35 cellular contexts compared by ENCODE assay signal in genomic region chr22:40769761-40770160, GRCh38.
"Had no signal": no experiment of that assay in that cellular context is flagged by ENCODE, and none has a peak within 500 bp of the region (broad histone marks: within the 10 kb centered on the region; RNA-seq: fewer than 3 reads in every experiment).

No MANE protein-coding gene starts in this region.

- H3K9me3 Mint-ChIP-seq: activated CD4-positive, alpha-beta memory T cell treated with anti-CD3 and anti-CD28 coated beads for 36 hours; activated naive CD4-positive, alpha-beta T cell treated with anti-CD3 and anti-CD28 coated beads for 36 hours; activated naive CD4-positive, alpha-beta T cell treated with anti-CD3 and anti-CD28 coated beads, Interleukin-2, amount 50 U/mL, for 24 hours; activated naive CD8-positive, alpha-beta T cell treated with anti-CD3 and anti-CD28 coated beads for 36 hours; activated naive CD8-positive, alpha-beta T cell treated with anti-CD3 and anti-CD28 coated beads, Interleukin-2, amount 50 U/mL, for 24 hours; activated T-helper 1 cell treated with anti-CD3 and anti-CD28 coated beads, Interleukin-12 subunit alpha, Interleukin-12 subunit beta, Interleukin-2, Interleukin-4 antibody, amounts not matched to agents 30 ng/mL and 10 ng/mL and 1 ng/mL, durations not matched to agents 14 hours and 24 hours and 36 hours; activated T-helper 2 cell treated with anti-CD3 and anti-CD28 coated beads, Interferon-gamma antibody, Interleukin-2, Interleukin-4, amounts not matched to agents 10 μg/mL and 5 μg/mL and 100 μg/mL, durations not matched to agents 14 hours and 24 hours and 36 hours; endodermal cell; T-helper 2 cell treated with Interferon-gamma antibody and Interleukin-4, amounts not matched to agents 5 μg/mL and 100 μg/mL, for 36 hours had no signal

- ATAC-seq: activated CD4-positive, alpha-beta T cell treated with anti-CD3 and anti-CD28 coated beads for 36 hours; activated CD8-positive, alpha-beta memory T cell treated with anti-CD3 and anti-CD28 coated beads, Interleukin-2, amount 10 ng/mL, durations not matched to agents 7 days and 5 days; activated CD8-positive, alpha-beta T cell treated with anti-CD3 and anti-CD28 coated beads, Interleukin-2, amount 10 ng/mL, durations not matched to agents 7 days and 5 days; activated naive CD8-positive, alpha-beta T cell treated with anti-CD3 and anti-CD28 coated beads, Interleukin-2, amount 50 U/mL, for 24 hours; body of pancreas; gastroesophageal sphincter; heart right ventricle; T-helper 17 cell had no signal

- H3K4me1 ChIP-seq: adrenal gland, body of pancreas, colonic mucosa, esophagus muscularis mucosa, gastroesophageal sphincter had no signal

- H3K27me3 Mint-ChIP-seq: activated CD4-positive, alpha-beta memory T cell treated with anti-CD3 and anti-CD28 coated beads for 36 hours; activated CD4-positive, alpha-beta T cell treated with anti-CD3 and anti-CD28 coated beads for 36 hours; activated CD4-positive, alpha-beta T cell treated with anti-CD3 and anti-CD28 coated beads, Interleukin-2, amount 10 ng/mL, durations not matched to agents 24 days and 14 days; activated CD8-positive, alpha-beta memory T cell treated with anti-CD3 and anti-CD28 coated beads, Interleukin-2, amount 10 ng/mL, durations not matched to agents 7 days and 5 days; activated naive CD4-positive, alpha-beta T cell treated with anti-CD3 and anti-CD28 coated beads, Interleukin-2, amount 50 U/mL, for 24 hours; activated naive CD8-positive, alpha-beta T cell treated with anti-CD3 and anti-CD28 coated beads for 36 hours; activated naive CD8-positive, alpha-beta T cell treated with anti-CD3 and anti-CD28 coated beads, Interleukin-2, amount 50 U/mL, for 24 hours; T-helper 17 cell had no signal

- H3K9me3 ChIP-seq: adrenal gland, body of pancreas, colonic mucosa, esophagus muscularis mucosa, gastroesophageal sphincter, heart right ventricle had no signal

- DNase-seq: activated CD4-positive, alpha-beta memory T cell treated with anti-CD3 and anti-CD28 coated beads for 36 hours; activated CD4-positive, alpha-beta T cell treated with anti-CD3 and anti-CD28 coated beads for 36 hours; activated CD4-positive, alpha-beta T cell treated with anti-CD3 and anti-CD28 coated beads, Interleukin-2, amount 10 ng/mL, durations not matched to agents 24 days and 14 days; activated CD4-positive, CD25-positive, alpha-beta regulatory T cell; activated CD4-positive, CD25-positive, alpha-beta regulatory T cell treated with anti-CD3 and anti-CD28 coated beads, Interleukin-2, amount 50 U/mL, for 72 hours; activated CD8-positive, alpha-beta memory T cell treated with anti-CD3 and anti-CD28 coated beads, Interleukin-2, amount 10 ng/mL, durations not matched to agents 7 days and 5 days; activated CD8-positive, alpha-beta memory T cell treated with anti-CD3 and anti-CD28 coated beads, Interleukin-2, amount 50 U/mL, for 4 hours; activated CD8-positive, alpha-beta T cell treated with anti-CD3 and anti-CD28 coated beads, Interleukin-2, amount 10 ng/mL, durations not matched to agents 7 days and 5 days; activated effector memory CD4-positive, alpha-beta T cell treated with anti-CD3 and anti-CD28 coated beads, Interleukin-2, amount 50 U/mL, for 16 hours; activated naive CD4-positive, alpha-beta T cell treated with anti-CD3 and anti-CD28 coated beads for 36 hours; activated naive CD8-positive, alpha-beta T cell treated with anti-CD3 and anti-CD28 coated beads for 36 hours; activated naive CD8-positive, alpha-beta T cell treated with anti-CD3 and anti-CD28 coated beads, Interleukin-2, amount 50 U/mL, for 24 hours; activated T-cell treated with anti-CD3 and anti-CD28 coated beads, Interleukin-2, amount 50 U/mL, for 1 hour; activated T-cell treated with anti-CD3 and anti-CD28 coated beads, Interleukin-2, amount 50 U/mL, for 48 hours; adrenal gland; amygdala; aorta; body of pancreas; caudate nucleus; cerebellar nuclear complex; colonic mucosa; effector CD8-positive, alpha-beta T cell; endodermal cell; erythroblast; foreskin melanocyte; heart right ventricle; T-helper 1 cell; T-helper 17 cell; T1000 had no signal

- H3K27ac ChIP-seq: adrenal gland, body of pancreas, colonic mucosa, heart right ventricle had no signal

- H3K27ac Mint-ChIP-seq: activated CD4-positive, alpha-beta memory T cell treated with anti-CD3 and anti-CD28 coated beads for 36 hours; activated CD4-positive, alpha-beta T cell treated with anti-CD3 and anti-CD28 coated beads for 36 hours; activated CD4-positive, alpha-beta T cell treated with anti-CD3 and anti-CD28 coated beads, Interleukin-2, amount 10 ng/mL, durations not matched to agents 24 days and 14 days; activated CD8-positive, alpha-beta memory T cell treated with anti-CD3 and anti-CD28 coated beads, Interleukin-2, amount 10 ng/mL, durations not matched to agents 7 days and 5 days; activated CD8-positive, alpha-beta T cell treated with anti-CD3 and anti-CD28 coated beads, Interleukin-2, amount 10 ng/mL, durations not matched to agents 7 days and 5 days; activated naive CD4-positive, alpha-beta T cell treated with anti-CD3 and anti-CD28 coated beads for 36 hours; activated naive CD8-positive, alpha-beta T cell treated with anti-CD3 and anti-CD28 coated beads for 36 hours; activated naive CD8-positive, alpha-beta T cell treated with anti-CD3 and anti-CD28 coated beads, Interleukin-2, amount 50 U/mL, for 24 hours; activated T-helper 1 cell treated with anti-CD3 and anti-CD28 coated beads, Interleukin-12 subunit alpha, Interleukin-12 subunit beta, Interleukin-2, Interleukin-4 antibody, amounts not matched to agents 30 ng/mL and 10 ng/mL and 1 ng/mL, durations not matched to agents 14 hours and 24 hours and 36 hours; activated T-helper 2 cell treated with anti-CD3 and anti-CD28 coated beads, Interferon-gamma antibody, Interleukin-2, Interleukin-4, amounts not matched to agents 10 μg/mL and 5 μg/mL and 100 μg/mL, durations not matched to agents 14 hours and 24 hours and 36 hours; endodermal cell; T-helper 17 cell; T-helper 2 cell treated with Interferon-gamma antibody and Interleukin-4, amounts not matched to agents 5 μg/mL and 100 μg/mL, for 36 hours had no signal

- H3K4me3 ChIP-seq: adrenal gland, body of pancreas, colonic mucosa, esophagus muscularis mucosa, gastroesophageal sphincter, heart right ventricle had no signal

- H3K4me1 Mint-ChIP-seq: endodermal cell had no signal

- H3K27me3 ChIP-seq: adrenal gland, body of pancreas, colonic mucosa, esophagus muscularis mucosa, gastroesophageal sphincter, heart right ventricle had no signal

- H3K4me3 Mint-ChIP-seq: activated CD4-positive, alpha-beta memory T cell treated with anti-CD3 and anti-CD28 coated beads for 36 hours; activated CD4-positive, alpha-beta T cell treated with anti-CD3 and anti-CD28 coated beads for 36 hours; activated CD4-positive, alpha-beta T cell treated with anti-CD3 and anti-CD28 coated beads, Interleukin-2, amount 10 ng/mL, durations not matched to agents 24 days and 14 days; activated CD8-positive, alpha-beta memory T cell treated with anti-CD3 and anti-CD28 coated beads, Interleukin-2, amount 10 ng/mL, durations not matched to agents 7 days and 5 days; activated CD8-positive, alpha-beta T cell treated with anti-CD3 and anti-CD28 coated beads, Interleukin-2, amount 10 ng/mL, durations not matched to agents 7 days and 5 days; activated naive CD4-positive, alpha-beta T cell treated with anti-CD3 and anti-CD28 coated beads for 36 hours; activated naive CD4-positive, alpha-beta T cell treated with anti-CD3 and anti-CD28 coated beads, Interleukin-2, amount 50 U/mL, for 24 hours; activated naive CD8-positive, alpha-beta T cell treated with anti-CD3 and anti-CD28 coated beads for 36 hours; activated naive CD8-positive, alpha-beta T cell treated with anti-CD3 and anti-CD28 coated beads, Interleukin-2, amount 50 U/mL, for 24 hours; activated T-helper 1 cell treated with anti-CD3 and anti-CD28 coated beads, Interleukin-12 subunit alpha, Interleukin-12 subunit beta, Interleukin-2, Interleukin-4 antibody, amounts not matched to agents 30 ng/mL and 10 ng/mL and 1 ng/mL, durations not matched to agents 14 hours and 24 hours and 36 hours; endodermal cell; T-helper 17 cell; T-helper 2 cell treated with Interferon-gamma antibody and Interleukin-4, amounts not matched to agents 5 μg/mL and 100 μg/mL, for 36 hours had no signal
